ENCODE assay signal across 14 cellular contexts in genomic region chr16:80122155-80122554, GRCh38.
DNase-seq lines count a peak whose midpoint lies in the region; ATAC-seq and TF ChIP-seq lines count a peak whose summit lies in the region.
"Had no signal": no experiment of that assay in that cellular context is flagged by ENCODE, and none has a peak within 500 bp of the region (broad histone marks: within the 10 kb centered on the region; RNA-seq: fewer than 3 reads in every experiment).

No MANE protein-coding gene starts in this region.

- TF ChIP-seq POLR2A in testis (IDR thresholded peaks at IDR 0.05) = no peak

- no peaks in the 10 kb centered on the region for H3K9me3 Mint-ChIP-seq in T-helper 2 cell treated with Interferon-gamma antibody and Interleukin-4, amounts not matched to agents 5 μg/mL and 100 μg/mL, for 36 hours
- H3K9me3 Mint-ChIP-seq: activated naive CD8-positive, alpha-beta T cell treated with anti-CD3 and anti-CD28 coated beads for 36 hours had no signal

- intact Hi-C loops in testis (cut with DNase I; ENCODE audit: low total_unique reads) = loop anchor here (10.0 kb wide), 1 partner anchor 113 kb away; no protein-coding TSS in a partner anchor

- H3K36me3 ChIP-seq in lung (ENCODE audit: control insufficient read depth in 2 of 2, insufficient read depth in 2 of 2, low read length in 2 of 2) (no peaks in the 10 kb centered on the region), testis (ENCODE audit: low read depth, missing control alignments) (no peaks in the 10 kb centered on the region)

- H3K27ac Mint-ChIP-seq in T-helper 2 cell treated with Interferon-gamma antibody and Interleukin-4, amounts not matched to agents 5 μg/mL and 100 μg/mL, for 36 hours = no peak overlapping the region
- H3K27ac Mint-ChIP-seq: activated naive CD8-positive, alpha-beta T cell treated with anti-CD3 and anti-CD28 coated beads for 36 hours had no signal

- H3K27me3 Mint-ChIP-seq in T-helper 2 cell treated with Interferon-gamma antibody and Interleukin-4, amounts not matched to agents 5 μg/mL and 100 μg/mL, for 36 hours (ENCODE audit: low read depth) = no peaks in the 10 kb centered on the region
- H3K27me3 Mint-ChIP-seq: activated naive CD8-positive, alpha-beta T cell treated with anti-CD3 and anti-CD28 coated beads for 36 hours had no signal

- H3K4me3 ChIP-seq in fibroblast of mammary gland (ENCODE audit: control insufficient read depth, low read depth, low read length) = no peak overlapping the region
- H3K4me3 ChIP-seq in lung = no peak overlapping the region
- H3K4me3 ChIP-seq in testis = no peak overlapping the region
- H3K4me3 ChIP-seq: psoas muscle had no signal

- 58 to 61% methylated on average over 9 of the region's 9 CpGs for WGBS in lung, 2 donors
- 34 to 51% methylated on average over 9 of the region's 9 CpGs for WGBS in testis, 2 donors

- H3K27ac ChIP-seq in lung (ENCODE audit: low read depth in 1 of 2, low read length in 1 of 2) (no peak overlapping the region), testis (peak overlapping the region; percentile 20 to 46)
- H3K27ac ChIP-seq: psoas muscle had no signal

- no peaks in the 10 kb centered on the region for H3K36me3 Mint-ChIP-seq in T-helper 2 cell treated with Interferon-gamma antibody and Interleukin-4, amounts not matched to agents 5 μg/mL and 100 μg/mL, for 36 hours (ENCODE audit: low read depth)
- H3K36me3 Mint-ChIP-seq: activated naive CD8-positive, alpha-beta T cell treated with anti-CD3 and anti-CD28 coated beads for 36 hours had no signal

- TF ChIP-seq CTCF in fibroblast of mammary gland (conservative IDR thresholded peaks at IDR 0.05; ENCODE audit: control insufficient read depth, insufficient read depth, low read depth, low read length) = no peak
- TF ChIP-seq CTCF in lung (IDR thresholded peaks at IDR 0.05; ENCODE audit: control extremely low read depth, extremely low read depth) = no peak
- TF ChIP-seq CTCF in testis (IDR thresholded peaks at IDR 0.05) = no peak

- H3K4me1 ChIP-seq in lung (ENCODE audit: control insufficient read depth in 2 of 2, insufficient read depth in 2 of 2, low read length in 2 of 2) = peaks cover 1 to 5% of the 10 kb centered on the region in 2 donors
- H3K4me1 ChIP-seq in testis = peaks cover 38% of the 10 kb centered on the region
- H3K4me1 ChIP-seq: psoas muscle had no signal

- no peak overlapping the region for H3K4me3 Mint-ChIP-seq in T-helper 2 cell treated with Interferon-gamma antibody and Interleukin-4, amounts not matched to agents 5 μg/mL and 100 μg/mL, for 36 hours
- H3K4me3 Mint-ChIP-seq: activated naive CD8-positive, alpha-beta T cell treated with anti-CD3 and anti-CD28 coated beads for 36 hours had no signal

- in situ Hi-C loops in G401 (cut with HindIII; ENCODE audit: low sequenced_read_pairs) = no loop called here

- ATAC-seq in lung (ENCODE audit: insufficient read depth, low FRiP score) (no peak), HG03025 (IDR thresholded peaks at IDR 0.05; ENCODE audit: low FRiP score, unreplicated experiment) (no peak)
- ATAC-seq: psoas muscle had no signal

- H3K4me1 Mint-ChIP-seq in T-helper 2 cell treated with Interferon-gamma antibody and Interleukin-4, amounts not matched to agents 5 μg/mL and 100 μg/mL, for 36 hours (ENCODE audit: low read depth) = no peaks in the 10 kb centered on the region
- H3K4me1 Mint-ChIP-seq: activated naive CD8-positive, alpha-beta T cell treated with anti-CD3 and anti-CD28 coated beads for 36 hours had no signal

- H3K9me3 ChIP-seq in lung (ENCODE audit: control insufficient read depth in 2 of 2, insufficient read depth in 1 of 2, low read length in 1 of 2) (peaks cover 0 to 2% of the 10 kb centered on the region in 2 donors), testis (no peaks in the 10 kb centered on the region)
- H3K9me3 ChIP-seq: psoas muscle had no signal

- DNase-seq in NCI-H1694 (lab: John Stamatoyannopoulos, UW) = peak; percentile 19
- DNase-seq in fibroblast of mammary gland (ENCODE audit: low read depth) = peak; percentile 40
- DNase-seq in lung (ENCODE audit: low spot score) = peak; percentile 48
- DNase-seq in testis = peak; percentile 91
- DNase-seq in T-helper 2 cell treated with Interferon-gamma antibody and Interleukin-4, amounts not matched to agents 5 μg/mL and 100 μg/mL, for 36 hours (ENCODE audit: low spot score) = no peak
- DNase-seq in G401 (ENCODE audit: low spot score) = no peak
- DNase-seq in middle frontal gyrus (ENCODE audit: extremely low spot score, low spot score) = no peak
- DNase-seq: activated CD4-positive, alpha-beta T cell treated with anti-CD3 and anti-CD28 coated beads for 4 hours; activated naive CD8-positive, alpha-beta T cell treated with anti-CD3 and anti-CD28 coated beads for 36 hours; erythroblast; NCI-H2081 treated with DMSO at 0.1 percent for 48 hours; stimulated activated CD4-positive, alpha-beta T cell treated with anti-CD3 and anti-CD28 coated beads, Interleukin-4, amount 100 ng/mL, for 1 hour had no signal

- H3K27me3 ChIP-seq in lung (ENCODE audit: control insufficient read depth, insufficient read depth) = no peaks in the 10 kb centered on the region
- no peaks in the 10 kb centered on the region for H3K27me3 ChIP-seq in testis

Comparison
In these comparisons a context has a peak if more than half of its experiments do, and no peak if none do; other contexts are left out.
1. DNase-seq: peak in NCI-H1694 (single experiment), fibroblast of mammary gland (single experiment), lung (single experiment) and testis (single experiment); none in T-helper 2 cell treated with Interferon-gamma antibody and Interleukin-4, amounts not matched to agents 5 μg/mL and 100 μg/mL, for 36 hours (single experiment), G401 (single experiment) and middle frontal gyrus (single experiment).
2. H3K27ac ChIP-seq: peak in testis (2 of 2); none in lung (0 of 2).